8 cellular contexts compared by ENCODE assay signal in the genomic region with DNA sequence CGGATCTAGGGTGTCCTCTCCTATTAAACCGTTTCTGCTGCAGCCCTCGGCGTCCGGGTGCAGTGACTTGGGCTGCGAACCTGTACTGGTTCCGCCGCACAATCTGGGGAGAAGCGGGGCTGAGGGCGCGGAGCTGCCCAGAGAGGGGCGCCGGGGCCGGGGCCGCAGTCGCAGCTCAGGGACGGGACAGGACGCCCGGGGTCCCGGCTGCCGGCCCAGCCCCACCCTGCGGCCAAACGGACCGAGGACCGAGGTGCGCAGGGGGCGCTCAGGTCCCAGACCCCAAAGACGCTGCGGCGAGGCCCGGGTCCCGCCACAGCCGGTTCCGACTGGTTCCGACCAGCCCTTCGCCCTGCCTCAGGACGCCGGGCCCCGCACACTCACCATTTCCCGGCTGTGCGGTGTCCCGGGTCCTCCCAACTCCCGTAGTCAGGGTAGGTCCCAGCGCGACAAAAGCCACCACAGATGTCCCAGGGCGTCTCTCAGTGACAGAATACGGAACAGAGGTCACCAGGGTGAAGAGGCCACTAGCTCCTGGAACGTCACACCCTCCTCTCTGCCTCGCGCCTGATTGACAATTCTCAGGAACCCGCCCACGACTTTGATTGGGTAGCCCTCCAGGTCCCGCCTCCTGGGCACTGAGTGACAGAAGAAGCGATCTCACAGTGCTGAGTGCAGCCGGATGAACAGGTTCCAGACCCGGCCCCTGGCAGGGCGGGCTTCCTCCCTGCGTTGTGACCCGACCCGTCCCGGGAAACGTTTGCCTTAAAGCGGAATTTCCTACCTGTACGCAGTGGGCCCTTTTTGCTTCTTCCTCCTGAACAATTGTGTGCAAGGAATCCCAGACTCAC. TPM values are rescaled to one million over a fixed set of nuclear protein-coding genes. Genes with fewer than 3 reads are reported as not detected.
A peak's percentile ranks its signal among the peaks of the same experiment; 100 is the strongest.
DNase-seq lines count a peak whose midpoint lies in the region; ATAC-seq and TF ChIP-seq lines count a peak whose summit lies in the region.

A gene (minus strand): TSS at position 576 of the 851 bp plus-strand sequence. CDS start 189 bp downstream, at position 387.

- DNase-seq in DMS79 (lab: John Stamatoyannopoulos, UW) (peak; percentile 98), RWPE1 (ENCODE audit: low spot score) (peak; percentile 96), fibroblast of pulmonary artery (ENCODE audit: low read depth) (peak; percentile 95)
- peak; percentile 90 for DNase-seq in activated T-helper 9 cell treated with anti-CD3 and anti-CD28 coated beads, Interleukin-2, amount 50 U/mL, for 16 hours (ENCODE audit: low read depth)
- DNase-seq in natural killer cell treated with Interleukin-12 subunit alpha and Interleukin-12 subunit beta and Interleukin-15 and Interleukin-18, amount 100 ng/mL, for 72 hours (ENCODE audit: low spot score): peak; percentile 98
- peak; percentile 95 for DNase-seq in stimulated activated naive CD8-positive, alpha-beta T cell treated with anti-CD3 and anti-CD28 coated beads, Interleukin-15, Interleukin-2, amounts not matched to agents 100 U/mL and 50 U/mL, for 24 hours

- H3K36me3 Mint-ChIP-seq in natural killer cell treated with Interleukin-12 subunit alpha and Interleukin-12 subunit beta and Interleukin-15 and Interleukin-18, amount 100 ng/mL, for 72 hours: peaks cover 5% of the 10 kb centered on the region

- no peaks in the 10 kb centered on the region for H3K4me1 ChIP-seq in KMS-11 (ENCODE audit: low read depth, poor library complexity, severe bottlenecking)

- H4K20me1 ChIP-seq in KMS-11 (ENCODE audit: insufficient read depth): no peaks in the 10 kb centered on the region

- H3K27ac Mint-ChIP-seq in natural killer cell treated with Interleukin-12 subunit alpha and Interleukin-12 subunit beta and Interleukin-15 and Interleukin-18, amount 100 ng/mL, for 72 hours: peak within 1 kb of the TSS; percentile 88 to 96

- peak within 1 kb of the TSS; percentile 69 for H3K4me2 ChIP-seq in KMS-11

- peaks cover 18 to 31% of the 10 kb centered on the region in 2 donors for H3K4me1 Mint-ChIP-seq in natural killer cell treated with Interleukin-12 subunit alpha and Interleukin-12 subunit beta and Interleukin-15 and Interleukin-18, amount 100 ng/mL, for 72 hours (ENCODE audit: low read depth in 2 of 2)

- H3K27ac ChIP-seq in KMS-11 (peak within 1 kb of the TSS; percentile 4; the same call in 1 of the 2 replicates), RWPE1 (peak within 1 kb of the TSS; percentile 85)

- H3K9me3 Mint-ChIP-seq in natural killer cell treated with Interleukin-12 subunit alpha and Interleukin-12 subunit beta and Interleukin-15 and Interleukin-18, amount 100 ng/mL, for 72 hours: no peaks in the 10 kb centered on the region

- peak; percentile 91 for ATAC-seq in GM21723 (IDR thresholded peaks at IDR 0.05; ENCODE audit: unreplicated experiment)
- ATAC-seq in natural killer cell treated with Interleukin-12 subunit alpha and Interleukin-12 subunit beta and Interleukin-15 and Interleukin-18, amount 100 ng/mL, for 72 hours: peak; percentile 99
- peak; percentile 98 for ATAC-seq in stimulated activated naive CD8-positive, alpha-beta T cell treated with anti-CD3 and anti-CD28 coated beads, Interleukin-15, Interleukin-2, amounts not matched to agents 100 U/mL and 50 U/mL, for 24 hours

- peak within 1 kb of the TSS; percentile 83 for H2AFZ ChIP-seq in KMS-11 (ENCODE audit: low read depth)

- no peaks in the 10 kb centered on the region for H3K27me3 ChIP-seq in KMS-11 (ENCODE audit: insufficient read depth, low read depth)

- H3K9ac ChIP-seq in KMS-11: peak within 1 kb of the TSS; percentile 60; the same call in 1 of the 2 replicates

- no peaks in the 10 kb centered on the region for H3K27me3 Mint-ChIP-seq in natural killer cell treated with Interleukin-12 subunit alpha and Interleukin-12 subunit beta and Interleukin-15 and Interleukin-18, amount 100 ng/mL, for 72 hours

- peaks cover 3% of the 10 kb centered on the region; the same call in 1 of the 2 replicates for H3K79me2 ChIP-seq in KMS-11 (ENCODE audit: insufficient read depth, low read depth)

- CTCF ChIA-PET in RWPE1 (lab: Yijun Ruan, JAX): no interaction called here

- H3K4me3 ChIP-seq in KMS-11 (IDR thresholded peaks at IDR 0.05; ENCODE audit: insufficient read depth, low read depth, low read length) (no peak within 1 kb of the TSS), fibroblast of pulmonary artery (replicated peaks; ENCODE audit: low read depth, low read length) (peak within 1 kb of the TSS; percentile 97)

- TF ChIP-seq CTCF in KMS-11 (conservative IDR thresholded peaks at IDR 0.05; ENCODE audit: low read depth, low read length): no peak
- no peak for TF ChIP-seq CTCF in RWPE1 (conservative IDR thresholded peaks at IDR 0.05; ENCODE audit: low read depth)
- no peak for TF ChIP-seq CTCF in fibroblast of pulmonary artery (IDR thresholded peaks at IDR 0.05; ENCODE audit: low read length, missing control alignments)

- POLR2A ChIA-PET in RWPE1 (lab: Yijun Ruan, JAX; ENCODE audit: low non-redundant PET): no interaction called here

- H3K4me3 Mint-ChIP-seq in natural killer cell treated with Interleukin-12 subunit alpha and Interleukin-12 subunit beta and Interleukin-15 and Interleukin-18, amount 100 ng/mL, for 72 hours: peak within 1 kb of the TSS; percentile 98

- H3K36me3 ChIP-seq in KMS-11 (ENCODE audit: insufficient read depth): no peaks in the 10 kb centered on the region

RNA-seq across cellular contexts. Expression of the gene that starts here (rescaled TPM):
- total RNA-seq in natural killer cell treated with Interleukin-12 subunit alpha and Interleukin-12 subunit beta and Interleukin-15 and Interleukin-18, amount 100 ng/mL, for 72 hours: 10 to 100 TPM; 11.7 to 15.7 TPM
